10 cellular contexts compared by ENCODE assay signal in the genomic region with DNA sequence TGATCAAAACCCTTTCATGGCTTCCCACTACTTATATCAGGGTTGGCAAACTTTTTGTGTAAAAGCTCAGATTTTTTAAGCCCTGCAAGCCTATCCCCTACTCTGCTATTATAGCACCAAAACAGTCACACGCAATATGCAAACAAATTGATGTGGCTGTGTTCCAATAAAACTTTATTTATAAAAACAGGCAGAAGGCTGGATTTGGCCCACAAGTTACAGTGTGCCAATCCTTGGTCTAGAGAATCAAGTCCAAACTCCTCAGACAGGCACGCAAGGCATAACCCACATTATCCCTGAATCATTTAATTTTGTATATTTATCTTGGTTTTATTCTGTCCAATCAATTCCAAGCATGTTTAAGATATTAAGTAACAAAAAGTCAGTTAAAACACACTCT.
"Had no signal": no experiment of that assay in that cellular context is flagged by ENCODE, and none has a peak within 500 bp of the region (broad histone marks: within the 10 kb centered on the region; RNA-seq: fewer than 3 reads in every experiment).

No MANE protein-coding gene starts in this region.

- H3K4me1 ChIP-seq: colonic mucosa had no signal

- ATAC-seq: left colon; stimulated activated effector memory CD8-positive, alpha-beta T cell treated with anti-CD3 and anti-CD28 coated beads, Interleukin-12 subunit alpha, Interleukin-12 subunit beta, amount 100 ng/mL, for 72 hours had no signal

- H3K36me3 ChIP-seq: colonic mucosa had no signal

- H3K4me3 ChIP-seq: colonic mucosa, skin epidermis had no signal

- H3K27me3 ChIP-seq: colonic mucosa had no signal

- H3K27ac ChIP-seq: colonic mucosa had no signal

- H3K9me3 ChIP-seq: colonic mucosa had no signal

- DNase-seq: activated B cell treated with CpG ODN at 0.5 μM for 24 hours; activated CD4-positive, alpha-beta T cell treated with anti-CD3 and anti-CD28 coated beads, Interleukin-2, amount 10 ng/mL, durations not matched to agents 24 days and 14 days; activated naive CD4-positive, alpha-beta T cell; caudate nucleus; colonic mucosa; effector CD8-positive, alpha-beta T cell; left colon; nephron progenitor cell had no signal
